Comparison of ENCODE assay signal across 11 cellular contexts in genomic region chr20:10669843-10670446, GRCh38. TPM values are rescaled to one million over a fixed set of nuclear protein-coding genes. Genes with fewer than 3 reads are reported as not detected.
DNase-seq lines count a peak whose midpoint lies in the region; ATAC-seq, FAIRE-seq and TF ChIP-seq lines count a peak whose summit lies in the region.
"Had no signal": no experiment of that assay in that cellular context is flagged by ENCODE, and none has a peak within 500 bp of the region (broad histone marks: within the 10 kb centered on the region; RNA-seq: fewer than 3 reads in every experiment).

No MANE protein-coding gene starts in this region.

- H3K27ac ChIP-seq in BLaER1: no peak overlapping the region
- no peak overlapping the region for H3K27ac ChIP-seq in PC-9
- peak overlapping the region; percentile 79 to 99 (median 93) for H3K27ac ChIP-seq in esophagus muscularis mucosa (replicated peaks in 1 of 4)
- H3K27ac ChIP-seq in pancreas: peak overlapping the region in 2 of 4 donors; percentile 99 to 100

- H3K27me3 ChIP-seq in BLaER1: peaks cover 42% of the 10 kb centered on the region
- no peaks in the 10 kb centered on the region for H3K27me3 ChIP-seq in PC-9 (ENCODE audit: insufficient read depth, low read depth)
- peaks cover 0 to 20% (median 0%) of the 10 kb centered on the region in 4 donors for H3K27me3 ChIP-seq in esophagus muscularis mucosa
- no peaks in the 10 kb centered on the region for H3K27me3 ChIP-seq in pancreas

- DNase-seq in PC-9: no peak
- no peak for DNase-seq in esophagus muscularis mucosa (ENCODE audit: extremely low spot score)
- no peak for DNase-seq in pancreas
- DNase-seq in cortex of kidney (lab: John Stamatoyannopoulos, UW): no peak
- no peak for DNase-seq in NCI-H1048 (lab: John Stamatoyannopoulos, UW)
- no peak for DNase-seq in stimulated activated naive CD8-positive, alpha-beta T cell treated with anti-CD3 and anti-CD28 coated beads, Interleukin-15, Interleukin-2, amounts not matched to agents 100 U/mL and 50 U/mL, for 24 hours
- DNase-seq in activated T-cell treated with anti-CD3 and anti-CD28 coated beads, Interleukin-2, amount 50 U/mL, for 1 hour: no peak
- DNase-seq: CD8-positive, alpha-beta memory T cell; NCI-H1694 treated with DMSO at 0.1 percent for 48 hours; SHP77 treated with DMSO at 0.1 percent for 48 hours had no signal

- ATAC-seq in pancreas: no peak
- ATAC-seq in stimulated activated naive CD8-positive, alpha-beta T cell treated with anti-CD3 and anti-CD28 coated beads, Interleukin-15, Interleukin-2, amounts not matched to agents 100 U/mL and 50 U/mL, for 24 hours: no peak

- H3K4me2 ChIP-seq in BLaER1: peak overlapping the region; percentile 100
- H3K4me2 ChIP-seq in PC-9: peak overlapping the region; percentile 79

- no peaks in the 10 kb centered on the region for H3K36me3 ChIP-seq in BLaER1
- peaks cover 14% of the 10 kb centered on the region; the same call in 1 of the 2 replicates for H3K36me3 ChIP-seq in PC-9 (ENCODE audit: low read depth)
- H3K36me3 ChIP-seq in esophagus muscularis mucosa: peaks cover 0 to 29% (median 3%) of the 10 kb centered on the region in 4 donors
- no peaks in the 10 kb centered on the region for H3K36me3 ChIP-seq in pancreas

- no peak overlapping the region for H2AFZ ChIP-seq in PC-9

- peaks cover 76% of the 10 kb centered on the region for H3K79me2 ChIP-seq in PC-9 (ENCODE audit: low read depth)

- H3K4me1 ChIP-seq in BLaER1: peaks cover 66% of the 10 kb centered on the region
- 0 out of 2 replicates have a peak, but pooled peaks cover 5% of the 10 kb centered on the region for H3K4me1 ChIP-seq in PC-9 (replicated peaks; ENCODE audit: insufficient read depth)
- H3K4me1 ChIP-seq in esophagus muscularis mucosa: peaks cover 30 to 93% (median 86%) of the 10 kb centered on the region in 4 donors
- peaks cover 38 to 49% (median 42%) of the 10 kb centered on the region in 3 donors for H3K4me1 ChIP-seq in pancreas

- intact Hi-C loops in PC-9 (cut with micrococcal nuclease; ENCODE audit: unreplicated experiment) (loop anchor here (2.0 to 5.0 kb wide), 7 partner anchors 65 to 1053 kb away; no protein-coding TSS in a partner anchor), esophagus muscularis mucosa (cut with DNase I) (loop anchor here (5.0 to 10.0 kb wide), 3 partner anchors 68 to 605 kb away; partner anchors contain the start of gene SLX4IP), pancreas (cut with DNase I) (loop anchor here in 1 of 3 donors (10.0 kb wide), 2 partner anchors 545 to 605 kb away; no protein-coding TSS in a partner anchor)

- no TSS peak for BruUV-seq in PC-9 (replicated peaks; lab: Mats Ljungman, UMichigan)

- CTCF ChIA-PET in PC-9 (lab: Charles Lee): no interaction called here

- no peaks in the 10 kb centered on the region; the same call in 1 of the 2 replicates for H3F3A ChIP-seq in PC-9 (ENCODE audit: insufficient read depth, low read depth)

- H3K9ac ChIP-seq in BLaER1: no peak overlapping the region

- TF ChIP-seq POLR2A in esophagus muscularis mucosa (IDR thresholded peaks at IDR 0.05; ENCODE audit: low read depth): no peak

- no peak for TF ChIP-seq EP300 in esophagus muscularis mucosa (IDR thresholded peaks at IDR 0.05)

- POLR2A ChIA-PET in PC-9 (lab: Charles Lee; ENCODE audit: unreplicated experiment): no interaction called here

- H4K20me1 ChIP-seq in BLaER1 (peaks cover 36% of the 10 kb centered on the region), PC-9 (ENCODE audit: insufficient read depth) (peaks cover 4% of the 10 kb centered on the region; the same call in 1 of the 2 replicates)

- H3K4me3 ChIP-seq in BLaER1: no peak overlapping the region
- no peak overlapping the region for H3K4me3 ChIP-seq in PC-9
- peak overlapping the region; percentile 67 to 78 (median 72) for H3K4me3 ChIP-seq in esophagus muscularis mucosa
- H3K4me3 ChIP-seq in pancreas: peak overlapping the region in 3 of 4 donors; percentile 18 to 99 (median 87)

- 76% methylated on average over 6 of the region's 6 CpGs for WGBS in esophagus muscularis mucosa
- 3 to 8% methylated on average over 6 of the region's 6 CpGs for WGBS in pancreas, 2 donors

- TF ChIP-seq CTCF in PC-9 (conservative IDR thresholded peaks at IDR 0.05): no peak
- TF ChIP-seq CTCF in esophagus muscularis mucosa (IDR thresholded peaks at IDR 0.05): no peak
- no peak for TF ChIP-seq CTCF in pancreas (IDR thresholded peaks at IDR 0.05)

- H3K9me2 ChIP-seq in PC-9 (ENCODE audit: insufficient read depth): no peaks in the 10 kb centered on the region

- no peak for FAIRE-seq in pancreas (lab: Jason Lieb, UNC)

- no peaks in the 10 kb centered on the region for H3K9me3 ChIP-seq in BLaER1
- H3K9me3 ChIP-seq in PC-9 (ENCODE audit: insufficient read depth, low read depth): no peaks in the 10 kb centered on the region
- no peaks in the 10 kb centered on the region for H3K9me3 ChIP-seq in esophagus muscularis mucosa
- H3K9me3 ChIP-seq in pancreas: no peaks in the 10 kb centered on the region

RNA-seq across cellular contexts. Expression of gene JAG1, which starts 3.9 kb away (rescaled TPM):
- 42.9 and 51.5 TPM in 2 replicates for total RNA-seq in PC-9 (2021)
- 10 to 100 TPM; 30.7 to 41.9 (median 36.3) TPM for total RNA-seq in esophagus muscularis mucosa
- total RNA-seq in pancreas: 10 to 100 TPM; 22.6 to 60.1 (median 27.4) TPM
- polyA plus RNA-seq in pancreas: 10 to 100 TPM; 13.9 to 14.6 TPM

Comparison
In these comparisons a context has a peak if more than half of its experiments do, and no peak if none do; other contexts are left out.
1. H3K27ac ChIP-seq: peak in esophagus muscularis mucosa (4 of 4); none in BLaER1 (single experiment) and PC-9 (single experiment).
2. H3K4me3 ChIP-seq: peak in esophagus muscularis mucosa (4 of 4) and pancreas (3 of 4); none in BLaER1 (single experiment) and PC-9 (single experiment).